12 cellular contexts compared by ENCODE assay signal in genomic region chr20:47768016-47768953, GRCh38. TPM values are rescaled to one million over a fixed set of nuclear protein-coding genes. Genes with fewer than 3 reads are reported as not detected.
DNase-seq lines count a peak whose midpoint lies in the region; ATAC-seq and TF ChIP-seq lines count a peak whose summit lies in the region.
"Had no signal": no experiment of that assay in that cellular context is flagged by ENCODE, and none has a peak within 500 bp of the region (broad histone marks: within the 10 kb centered on the region; RNA-seq: fewer than 3 reads in every experiment).

No MANE protein-coding gene starts in this region.

- no peak for ATAC-seq in GM18873 (IDR thresholded peaks at IDR 0.05; ENCODE audit: low FRiP score, unreplicated experiment)

- H3K27ac ChIP-seq in neuronal stem cell (replicated peaks; ENCODE audit: low read length): no peak overlapping the region
- peak overlapping the region; percentile 65 to 71 for H3K27ac ChIP-seq in uterus
- H3K27ac ChIP-seq: KMS-11 had no signal

- peak overlapping the region; percentile 77 for H2BK12ac ChIP-seq in neuronal stem cell (ENCODE audit: low read length)

- H3K27me3 ChIP-seq in neuronal stem cell (ENCODE audit: control insufficient read depth in 3 of 3, insufficient read depth in 3 of 3, low read depth in 1 of 3, low read length in 3 of 3) (no peaks in the 10 kb centered on the region), uterus (no peaks in the 10 kb centered on the region)

- intact Hi-C loops in cardiac septum (cut with DNase I): no loop called here
- intact Hi-C loops in uterus (cut with DNase I; ENCODE audit: low total_unique reads): no loop called here

- peak overlapping the region; percentile 9 for H2BK5ac ChIP-seq in neuronal stem cell (ENCODE audit: low read length)

- H3K9ac ChIP-seq in neuronal stem cell (ENCODE audit: low read depth, low read length, poor library complexity): peak overlapping the region; percentile 26
- H3K9ac ChIP-seq: KMS-11 had no signal

- H2BK15ac ChIP-seq in neuronal stem cell (ENCODE audit: low read length): peak overlapping the region; percentile 54

- H3K36me3 ChIP-seq in neuronal stem cell (replicated peaks in 1 of 2; ENCODE audit: control insufficient read depth in 2 of 2, insufficient read depth in 2 of 2, low read length in 2 of 2) (peaks cover 0 to 14% of the 10 kb centered on the region in 2 donors), uterus (no peaks in the 10 kb centered on the region)

- H3K18ac ChIP-seq in neuronal stem cell (ENCODE audit: low read length): peak overlapping the region; percentile 80

- H4K8ac ChIP-seq in neuronal stem cell (ENCODE audit: low read depth, low read length): no peak overlapping the region

- no peak overlapping the region for H3K4me2 ChIP-seq in neuronal stem cell (ENCODE audit: insufficient read depth, low read length, poor library complexity, severe bottlenecking)
- H3K4me2 ChIP-seq: KMS-11 had no signal

- H2BK120ac ChIP-seq in neuronal stem cell (ENCODE audit: low read depth, low read length): peak overlapping the region; percentile 61

- H3K9me3 ChIP-seq in neuronal stem cell (replicated peaks in 1 of 2; ENCODE audit: control insufficient read depth in 2 of 2, insufficient read depth in 1 of 2, low read depth in 1 of 2, low read length in 2 of 2) (peaks cover 7 to 16% of the 10 kb centered on the region in 2 donors), uterus (peaks cover 0 to 3% of the 10 kb centered on the region in 2 donors)

- no peak overlapping the region for H2AFZ ChIP-seq in neuronal stem cell (ENCODE audit: low read length)

- DNase-seq in NOMO-1 treated with DMSO at 0.1 percent for 48 hours (lab: John Stamatoyannopoulos, UW; ENCODE audit: unreplicated experiment) (peak; percentile 18), NOMO-1 treated with dmso at 0.1 percent for 144 hours (lab: John Stamatoyannopoulos, UW; ENCODE audit: unreplicated experiment) (no peak), cardiac septum (ENCODE audit: low spot score) (peak; percentile 82), neuronal stem cell (ENCODE audit: low spot score) (no peak), uterus (peak in 1 of 2 donors; percentile 38), GM10266 (ENCODE audit: extremely low spot score) (no peak), DMS 273 treated with DMSO at 0.1 percent for 48 hours (lab: John Stamatoyannopoulos, UW) (no peak)
- DNase-seq: 8988T; activated CD4-positive, alpha-beta memory T cell treated with anti-CD3 and anti-CD28 coated beads, Interleukin-2, amount 10 ng/mL, durations not matched to agents 7 days and 5 days; central memory CD4-positive, alpha-beta T cell had no signal

- peaks cover 2% of the 10 kb centered on the region for H3K79me1 ChIP-seq in neuronal stem cell (ENCODE audit: low read depth, low read length)

- H3K4me3 ChIP-seq in neuronal stem cell (ENCODE audit: low read length in 2 of 2) (no peak overlapping the region), uterus (no peak overlapping the region)

- no peak for TF ChIP-seq POLR2A in uterus (IDR thresholded peaks at IDR 0.05)

- peak overlapping the region; percentile 44 for H2AK5ac ChIP-seq in neuronal stem cell (ENCODE audit: low read depth, low read length)

- H3K4ac ChIP-seq in neuronal stem cell (ENCODE audit: low read length): peak overlapping the region; percentile 60

- H4K91ac ChIP-seq in neuronal stem cell (ENCODE audit: low read depth, low read length, poor library complexity): no peak overlapping the region

- no peak for TF ChIP-seq CTCF in uterus (IDR thresholded peaks at IDR 0.05)
- TF ChIP-seq CTCF in GM10266 (IDR thresholded peaks at IDR 0.05; ENCODE audit: control insufficient read depth, insufficient read depth, low read depth, missing control alignments): no peak

- peaks cover 12 to 16% of the 10 kb centered on the region in 2 donors for H3K4me1 ChIP-seq in neuronal stem cell (ENCODE audit: control insufficient read depth in 2 of 2, insufficient read depth in 1 of 2, low read depth in 1 of 2, low read length in 2 of 2)
- peaks cover 0 to 4% of the 10 kb centered on the region in 2 donors for H3K4me1 ChIP-seq in uterus

- H3K23ac ChIP-seq in neuronal stem cell (ENCODE audit: low read depth, low read length, poor library complexity): peak overlapping the region; percentile 26

- WGBS in neuronal stem cell (ENCODE audit: extremely low coverage in 2 of 2, insufficient read length in 2 of 2, insufficient replicate concordance in 1 of 2), 2 donors: no CpG with 5 or more reads among the region's 17 CpGs

- no peak overlapping the region for H3K14ac ChIP-seq in neuronal stem cell (ENCODE audit: low read length)

RNA-seq across cellular contexts. Expression of gene SULF2, which starts 17.0 kb away (rescaled TPM):
- 39.7 TPM for total RNA-seq in cardiac septum
- 46.1 TPM for polyA plus RNA-seq in neuronal stem cell (2013, experiment 1 of 2)
- polyA plus RNA-seq in neuronal stem cell (2013, experiment 2 of 2): 48.2 TPM
- total RNA-seq in uterus: 100 to 1,000 TPM in 2 of 4 donors, 10 to 100 TPM in 2; 95.9 to 558 (median 213) TPM

Comparison
In these comparisons a context has a peak if more than half of its experiments do, and no peak if none do; other contexts are left out.
1. DNase-seq: peak in NOMO-1 treated with DMSO at 0.1 percent for 48 hours (single experiment) and cardiac septum (single experiment); none in NOMO-1 treated with dmso at 0.1 percent for 144 hours (single experiment), neuronal stem cell (single experiment), GM10266 (single experiment) and DMS 273 treated with DMSO at 0.1 percent for 48 hours (single experiment).